ENCODE assay signal across 8 cellular contexts in the genomic region with DNA sequence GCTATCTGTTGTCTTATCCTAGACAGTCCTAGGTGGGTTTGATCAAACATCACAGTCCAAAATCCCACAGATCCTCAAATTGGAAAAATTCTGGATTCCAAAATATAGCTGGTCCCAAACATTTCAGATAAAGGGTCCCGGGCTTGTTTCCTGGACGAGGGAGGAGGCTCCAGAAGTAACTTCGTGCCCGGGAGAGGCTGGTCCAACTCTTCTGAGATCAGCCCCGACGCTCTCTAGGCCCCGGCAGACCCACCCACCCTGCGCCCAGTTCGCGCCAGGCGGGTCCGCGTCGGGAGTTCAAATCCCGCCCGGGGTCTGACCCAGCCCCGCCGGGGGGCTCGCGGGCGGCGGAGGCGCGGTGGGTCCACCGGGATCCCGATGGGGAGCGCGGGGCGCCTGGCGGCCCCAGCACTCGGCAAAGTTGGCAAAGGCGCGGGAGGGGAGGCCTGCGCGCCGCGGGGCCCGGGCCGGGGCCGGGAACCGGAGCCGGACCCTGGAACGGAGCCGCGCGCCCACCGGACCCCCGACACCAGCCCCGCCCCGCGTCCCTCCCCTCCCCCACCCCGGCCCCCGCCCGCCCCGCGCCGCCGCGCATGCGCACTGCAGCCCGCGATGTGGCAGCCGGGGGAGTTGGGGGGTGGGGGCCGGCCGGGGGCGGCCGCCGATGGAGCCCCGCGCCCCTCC. TPM values are rescaled to one million over a fixed set of nuclear protein-coding genes. Genes with fewer than 3 reads are reported as not detected.
DNase-seq lines count a peak whose midpoint lies in the region; ATAC-seq lines count a peak whose summit lies in the region.

No MANE protein-coding gene starts in this region.

- DNase-seq in Caki2 (ENCODE audit: low read depth) (peak; percentile 14), HuH-7.5 (ENCODE audit: low spot score) (peak; percentile 87), globus pallidus (ENCODE audit: low spot score) (peak; percentile 3), posterior vena cava (ENCODE audit: low spot score) (peak; percentile 82), GDM1 (lab: John Stamatoyannopoulos, UW) (no peak)
- DNase-seq in activated T-cell treated with anti-CD3 and anti-CD28 coated beads, Interleukin-2, amount 50 U/mL, for 4 hours = peak; percentile 38

- H3K9me3 Mint-ChIP-seq in activated T-cell treated with anti-CD3 and anti-CD28 coated beads, Interleukin-2, amount 50 U/mL, for 4 hours = no peaks in the 10 kb centered on the region

- H3K4me3 Mint-ChIP-seq in activated T-cell treated with anti-CD3 and anti-CD28 coated beads, Interleukin-2, amount 50 U/mL, for 4 hours = peak overlapping the region; percentile 81

- peaks cover 54% of the 10 kb centered on the region for H3K4me1 Mint-ChIP-seq in activated T-cell treated with anti-CD3 and anti-CD28 coated beads, Interleukin-2, amount 50 U/mL, for 4 hours (ENCODE audit: low read depth)

- intact Hi-C loops in posterior vena cava (cut with DNase I) = no loop called here

- ATAC-seq in GM21367 (IDR thresholded peaks at IDR 0.05; ENCODE audit: unreplicated experiment) (peak; percentile 17), HG03025 (IDR thresholded peaks at IDR 0.05; ENCODE audit: low FRiP score, unreplicated experiment) (no peak)
- ATAC-seq in activated T-cell treated with anti-CD3 and anti-CD28 coated beads, Interleukin-2, amount 50 U/mL, for 4 hours = peak; percentile 58 to 64

- H3K36me3 Mint-ChIP-seq in activated T-cell treated with anti-CD3 and anti-CD28 coated beads, Interleukin-2, amount 50 U/mL, for 4 hours (ENCODE audit: insufficient read depth) = peaks cover 4% of the 10 kb centered on the region

- H3K27me3 Mint-ChIP-seq in activated T-cell treated with anti-CD3 and anti-CD28 coated beads, Interleukin-2, amount 50 U/mL, for 4 hours (ENCODE audit: low read depth) = peaks cover 4% of the 10 kb centered on the region

- in situ Hi-C loops in Caki2 (cut with HindIII; ENCODE audit: low pct_unique_long_range_greater_than_20kb, low sequenced_read_pairs) = no loop called here

RNA-seq across cellular contexts. Expression of a gene that starts 0.5 kb away (rescaled TPM):
- 6.1 and 9.4 TPM in 2 replicates for total RNA-seq in Caki2 (2014; rRNA removed; shearing (Covaris generic); ENCODE audit: low replicate concordance)
- 10 to 100 TPM; 25.7 to 30.2 (median 28.7) TPM for total RNA-seq in activated T-cell treated with anti-CD3 and anti-CD28 coated beads, Interleukin-2, amount 50 U/mL, for 4 hours
- 10 to 100 TPM; 18.8 to 25.3 TPM for total RNA-seq in posterior vena cava

RNA-seq across cellular contexts. Expression of a gene that starts 52.9 kb away (rescaled TPM):
- 128 and 155 TPM in 2 replicates for total RNA-seq in Caki2 (2014; rRNA removed; shearing (Covaris generic); ENCODE audit: low replicate concordance)
- total RNA-seq in activated T-cell treated with anti-CD3 and anti-CD28 coated beads, Interleukin-2, amount 50 U/mL, for 4 hours = under 1 TPM; 0.40 to 0.63 (median 0.61) TPM
- 1 to 10 TPM in 1 of 2 donors, under 1 TPM in 1; 0.83 to 4.5 TPM for total RNA-seq in posterior vena cava

Comparison
In these comparisons a context has a peak if more than half of its experiments do, and no peak if none do; other contexts are left out.
1. RNA of a gene that starts 52.9 kb away (total RNA-seq): 128 to 155 TPM in Caki2; 0.83 to 4.5 TPM in posterior vena cava and 0.40 to 0.63 TPM in activated T-cell treated with anti-CD3 and anti-CD28 coated beads, Interleukin-2, amount 50 U/mL, for 4 hours; every median in the first group is over 10 times any median in the second.